In genomic region chr7:19663816-19664531, GRCh38 we compare ENCODE assay signal across 9 cellular contexts. TPM values are rescaled to one million over a fixed set of nuclear protein-coding genes. Genes with fewer than 3 reads are reported as not detected.
DNase-seq lines count a peak whose midpoint lies in the region; ATAC-seq, FAIRE-seq and TF ChIP-seq lines count a peak whose summit lies in the region.
"Had no signal": no experiment of that assay in that cellular context is flagged by ENCODE, and none has a peak within 500 bp of the region (broad histone marks: within the 10 kb centered on the region; RNA-seq: fewer than 3 reads in every experiment).

No MANE protein-coding gene starts in this region.

- no peaks in the 10 kb centered on the region for H3K79me2 ChIP-seq in K562 (ENCODE audit: control insufficient read depth, insufficient read depth, low read length)

- no peaks in the 10 kb centered on the region for H3K9me3 Mint-ChIP-seq in activated CD8-positive, alpha-beta T cell treated with anti-CD3 and anti-CD28 coated beads for 36 hours

- TF ChIP-seq EP300 in K562 (IDR thresholded peaks at IDR 0.05; ENCODE audit: low read length) (no peak), suprapubic skin (IDR thresholded peaks at IDR 0.05) (no peak)

- in situ Hi-C loops in KBM-7 (cut with MboI; ENCODE audit: low pct_unique_long_range_greater_than_20kb, low sequenced_read_pairs), result no loop called here
- in situ Hi-C loops in K562 (cut with MboI), result loop anchor here (25.0 kb wide), 1 partner anchor 1302 kb away; no protein-coding TSS in a partner anchor

- no peaks in the 10 kb centered on the region for H4K20me1 ChIP-seq in K562 (replicated peaks; ENCODE audit: control insufficient read depth, insufficient read depth, low read length)

- no peaks in the 10 kb centered on the region for H3K27me3 Mint-ChIP-seq in activated CD8-positive, alpha-beta T cell treated with anti-CD3 and anti-CD28 coated beads for 36 hours

- no peak for TF ChIP-seq CTCF in K562 (IDR thresholded peaks at IDR 0.05 in 2 of 3, conservative IDR thresholded peaks at IDR 0.05 in 1 of 3; ENCODE audit: insufficient read depth in 2 of 3, low read depth in 1 of 3, low read length in 3 of 3)
- TF ChIP-seq CTCF in lower leg skin (IDR thresholded peaks at IDR 0.05), result no peak
- TF ChIP-seq CTCF in activated CD8-positive, alpha-beta T cell treated with anti-CD3 and anti-CD28 coated beads for 36 hours (IDR thresholded peaks at IDR 0.05), result no peak
- TF ChIP-seq CTCF in suprapubic skin (IDR thresholded peaks at IDR 0.05), result no peak

- TF ChIP-seq POLR2A in K562 (conservative IDR thresholded peaks at IDR 0.05) (no peak), lower leg skin (IDR thresholded peaks at IDR 0.05) (no peak), suprapubic skin (IDR thresholded peaks at IDR 0.05) (no peak)

- H3K27me3 ChIP-seq in K562 (ENCODE audit: control insufficient read depth in 2 of 2, insufficient read depth in 2 of 2, low read length in 2 of 2) (no peaks in the 10 kb centered on the region), suprapubic skin (no peaks in the 10 kb centered on the region)

- ATAC-seq in GM18520 (IDR thresholded peaks at IDR 0.05; ENCODE audit: unreplicated experiment), result peak; percentile 96
- peak; percentile 99 for ATAC-seq in GM21786 (IDR thresholded peaks at IDR 0.05; ENCODE audit: unreplicated experiment)
- ATAC-seq in K562, result no peak
- no peak for ATAC-seq in activated CD8-positive, alpha-beta T cell treated with anti-CD3 and anti-CD28 coated beads for 36 hours

- H3K9ac ChIP-seq in K562 (ENCODE audit: insufficient read depth in 1 of 2, low read depth in 2 of 2, low read length in 2 of 2), result no peak overlapping the region

- H3K4me1 Mint-ChIP-seq in activated CD8-positive, alpha-beta T cell treated with anti-CD3 and anti-CD28 coated beads for 36 hours (ENCODE audit: low read depth), result peaks cover 12% of the 10 kb centered on the region

- WGBS in K562 (ENCODE audit: insufficient coverage, low coverage, missing lambda C conversion rate), result 1% methylated on average over 4 of the region's 4 CpGs
- WGBS in lower leg skin, 2 donors, result 21 to 22% methylated on average over 4 of the region's 4 CpGs
- 23% methylated on average over 4 of the region's 4 CpGs for WGBS in suprapubic skin

- H3K27ac Mint-ChIP-seq in activated CD8-positive, alpha-beta T cell treated with anti-CD3 and anti-CD28 coated beads for 36 hours, result no peak overlapping the region

- no peaks in the 10 kb centered on the region for H3K9me3 ChIP-seq in K562 (replicated peaks; ENCODE audit: control insufficient read depth, insufficient read depth, low read depth, low read length)
- H3K9me3 ChIP-seq in suprapubic skin, result no peaks in the 10 kb centered on the region

- H2AFZ ChIP-seq in K562 (ENCODE audit: low read depth, low read length), result peak overlapping the region; percentile 9; the same call in 1 of the 2 replicates

- CTCF ChIA-PET in K562 (lab: Yijun Ruan, JAX; ENCODE audit: low intra/inter-chr PET ratio), result no interaction called here
- CTCF ChIA-PET in activated CD8-positive, alpha-beta T cell treated with anti-CD3 and anti-CD28 coated beads for 36 hours (lab: Charles Lee), result interaction anchor here (2.0 kb wide), 1 partner anchor 1312 kb away, joined by 8 read pairs; no protein-coding TSS in a partner anchor

- BruUV-seq in K562 (replicated peaks; lab: Mats Ljungman, UMichigan), result no TSS peak

- no peak for TF ChIP-seq RAD21 in K562 (CRISPR knock-in tag; conservative IDR thresholded peaks at IDR 0.05 in 1 of 2, IDR thresholded peaks at IDR 0.05 in 1 of 2)

- H3K4me1 ChIP-seq in K562 (replicated peaks in 1 of 2; ENCODE audit: control insufficient read depth in 2 of 2, insufficient read depth in 2 of 2, low read length in 2 of 2) (no peaks in the 10 kb centered on the region; a peak in 1 of 5 replicates), suprapubic skin (peaks cover 2% of the 10 kb centered on the region)

- H3K4me3 ChIP-seq in K562 (no peak overlapping the region), lower leg skin (ENCODE audit: low read depth, poor library complexity, severe bottlenecking) (no peak overlapping the region), suprapubic skin (no peak overlapping the region)

- no peak for FAIRE-seq in K562 (lab: Jason Lieb, UNC)

- POLR2A ChIA-PET in K562 (lab: Yijun Ruan, JAX), result no interaction called here
- POLR2A ChIA-PET in activated CD8-positive, alpha-beta T cell treated with anti-CD3 and anti-CD28 coated beads for 36 hours (lab: Charles Lee), result no interaction called here

- H3K27ac ChIP-seq in K562 (ENCODE audit: extremely low read depth, low read depth, low read length) (no peak overlapping the region), suprapubic skin (no peak overlapping the region)

- intact Hi-C loops in K562 (cut with micrococcal nuclease), result no loop called here
- intact Hi-C loops in lower leg skin (cut with DNase I; ENCODE audit: low total_unique reads), result no loop called here
- intact Hi-C loops in activated CD8-positive, alpha-beta T cell treated with anti-CD3 and anti-CD28 coated beads for 36 hours (cut with micrococcal nuclease), result loop anchor here (10.0 kb wide), 1 partner anchor 1309 kb away; no protein-coding TSS in a partner anchor

- H3K36me3 ChIP-seq in K562 (ENCODE audit: control insufficient read depth, insufficient read depth, low read length), result no peaks in the 10 kb centered on the region
- no peaks in the 10 kb centered on the region for H3K36me3 ChIP-seq in suprapubic skin

- no peaks in the 10 kb centered on the region for H3K9me1 ChIP-seq in K562 (ENCODE audit: control insufficient read depth, insufficient read depth, low read length)

- DNase-seq in KBM-7 (peak; percentile 16), K562 (ENCODE audit: extremely low read depth in 1 of 4, low spot score in 3 of 4) (no peak), T1000 (lab: John Stamatoyannopoulos, UW) (no peak), lower leg skin (ENCODE audit: low spot score in 2 of 2) (no peak), suprapubic skin (ENCODE audit: low spot score in 2 of 2) (no peak)
- DNase-seq in activated CD8-positive, alpha-beta T cell treated with anti-CD3 and anti-CD28 coated beads for 36 hours, result no peak
- DNase-seq: hippocampal formation had no signal

- no peak overlapping the region for H3K4me3 Mint-ChIP-seq in activated CD8-positive, alpha-beta T cell treated with anti-CD3 and anti-CD28 coated beads for 36 hours

- H3K36me3 Mint-ChIP-seq in activated CD8-positive, alpha-beta T cell treated with anti-CD3 and anti-CD28 coated beads for 36 hours (ENCODE audit: low read depth), result no peaks in the 10 kb centered on the region

- no peak overlapping the region for H3K4me2 ChIP-seq in K562 (ENCODE audit: insufficient read depth, low read length)

TF ChIP-seq in K562, 482 proteins besides CTCF, POLR2A, EP300 and RAD21 (continues in another document):
- TF ChIP-seq NR1H2 (CRISPR knock-in tag; IDR thresholded peaks at IDR 0.05) (no peak), MLLT1 (IDR thresholded peaks at IDR 0.05) (no peak), PPARD (CRISPR knock-in tag; IDR thresholded peaks at IDR 0.05) (no peak), MAX (CRISPR knock-in tag; IDR thresholded peaks at IDR 0.05) (no peak), ZNF644 (tag; IDR thresholded peaks at IDR 0.05; ENCODE audit: low read depth) (no peak)

RNA-seq across cellular contexts. Expression of gene POLR1F, which starts 44.9 kb away (rescaled TPM):
- 5.0 and 15.5 TPM in 2 replicates for total RNA-seq in K562 (2011; cell fraction: chromatin; rRNA removed; ENCODE audit: low replicate concordance)
- 4.3 and 5.4 TPM in 2 replicates for total RNA-seq in K562 (2011; cell fraction: nucleolus; rRNA removed)
- 7.3 and 10.8 TPM in 2 replicates for total RNA-seq in K562 (2011; cell fraction: nucleoplasm; rRNA removed)
- total RNA-seq in K562 (2014; rRNA removed) (25.2 and 25.6 TPM in 2 replicates), K562 (2014; rRNA removed; fragmentation: Illumina TruSeq; extraction: Trizol) (39.0 and 44.0 TPM in 2 replicates), K562 (2015; rRNA removed; fragmentation: Illumina TruSeq; extraction: Trizol) (35.3 and 39.1 TPM in 2 replicates), K562 (2021) (27.0 and 31.5 TPM in 2 replicates), lower leg skin (10 to 100 TPM; 13.3 to 26.5 (median 20.9) TPM), suprapubic skin (10 to 100 TPM; 13.8 to 22.0 (median 18.2) TPM)
- polyA plus RNA-seq in K562 (2011; rRNA removed) (19.4 and 31.6 TPM in 2 replicates), K562 (2014; fragmentation: Illumina TruSeq; extraction: Trizol) (25.9 and 32.7 TPM in 2 replicates), K562 (2014; fragmentation: Nextera tagmentation; extraction: Ambion mirVana) (10 to 100 TPM; 93.5 to 95.3 TPM), K562 (2014; rRNA removed) (17.5 and 18.4 TPM in 2 replicates)
- polyA plus RNA-seq in K562 (2011; cell fraction: cytosol; rRNA removed), result 7.3 and 12.8 TPM in 2 replicates
- 8.0 and 9.5 TPM in 2 replicates for polyA plus RNA-seq in K562 (2011; cell fraction: nucleus; rRNA removed)
- polyA plus RNA-seq in K562 (2012), result 12.7 and 18.9 TPM in 2 replicates
- polyA minus RNA-seq in K562 (2011; rRNA and poly(A)+ RNA removed), result 43.7 and 45.6 TPM in 2 replicates
- 12.3 and 16.8 TPM in 2 replicates for polyA minus RNA-seq in K562 (2011; cell fraction: cytosol; rRNA and poly(A)+ RNA removed)
- 12.4 and 14.1 TPM in 2 replicates for polyA minus RNA-seq in K562 (2011; cell fraction: nucleus; rRNA and poly(A)+ RNA removed)
- 10 to 100 TPM; 27.8 to 34.7 TPM for total RNA-seq in activated CD8-positive, alpha-beta T cell treated with anti-CD3 and anti-CD28 coated beads for 36 hours

Comparison
In these comparisons a context has a peak if more than half of its experiments do, and no peak if none do; other contexts are left out.
1. ATAC-seq: peak in GM18520 (single experiment) and GM21786 (single experiment); none in K562 (single experiment) and activated CD8-positive, alpha-beta T cell treated with anti-CD3 and anti-CD28 coated beads for 36 hours (single experiment).